ENCODE assay signal across 1 cellular context in genomic region chrX:12956704-12957541, GRCh38.
TF ChIP-seq lines count a peak whose summit lies in the region.

No MANE protein-coding gene starts in this region.

TF ChIP-seq in HEK293, 187 proteins besides CTCF, POLR2A, EP300 and RAD21 (continued from another document):
- no peak for TF ChIP-seq ZNF48 (tag by site-specific recombination; IDR thresholded peaks at IDR 0.05)
